8 cellular contexts compared by ENCODE assay signal in the genomic region with DNA sequence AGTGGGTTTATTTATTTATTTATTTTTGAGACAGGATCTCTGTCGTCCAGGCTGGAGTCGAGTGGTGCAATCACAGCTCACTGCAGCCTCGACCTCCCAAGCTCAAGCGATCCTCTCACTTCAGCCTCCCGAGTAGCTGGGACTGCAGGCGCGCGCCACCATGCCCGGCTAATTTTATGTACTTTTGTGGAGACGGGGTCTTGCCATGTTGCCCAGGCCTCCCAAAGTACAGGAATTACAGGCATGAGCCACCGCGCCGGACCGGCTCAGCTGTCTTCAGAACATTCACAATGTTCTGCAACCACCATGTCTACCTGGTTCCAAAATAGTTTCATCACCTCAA. TPM values are rescaled to one million over a fixed set of nuclear protein-coding genes. Genes with fewer than 3 reads are reported as not detected.
DNase-seq lines count a peak whose midpoint lies in the region; ATAC-seq, FAIRE-seq and TF ChIP-seq lines count a peak whose summit lies in the region.

No MANE protein-coding gene starts in this region.

- peaks cover 49% of the 10 kb centered on the region for H3K4me1 Mint-ChIP-seq in activated T-cell treated with anti-CD3 and anti-CD28 coated beads, Interleukin-2, amount 50 U/mL, for 72 hours (ENCODE audit: low read depth)

- H3K9ac ChIP-seq in SK-N-SH (peak overlapping the region; percentile 97; the same call in 1 of the 2 replicates), keratinocyte (ENCODE audit: control insufficient read depth, extremely low read depth, insufficient read depth, low read length) (no peak overlapping the region)

- H3K79me2 ChIP-seq in SK-N-SH (ENCODE audit: insufficient read depth) (peaks cover 74% of the 10 kb centered on the region), keratinocyte (ENCODE audit: control insufficient read depth, insufficient read depth, low read length) (peaks cover 65% of the 10 kb centered on the region)

- H3K36me3 ChIP-seq in SK-N-SH (replicated peaks in 1 of 2; ENCODE audit: control insufficient read depth in 1 of 2, insufficient read depth in 2 of 2, low read length in 1 of 2) (peaks cover 11 to 18% of the 10 kb centered on the region in 2 experiments), keratinocyte (ENCODE audit: control insufficient read depth in 2 of 2, extremely low read depth in 1 of 2, insufficient read depth in 2 of 2, low read length in 2 of 2) (peaks cover 6 to 8% of the 10 kb centered on the region in 2 experiments), stomach (peaks cover 6 to 32% (median 28%) of the 10 kb centered on the region in 4 donors)

- H3K4me3 Mint-ChIP-seq in activated T-cell treated with anti-CD3 and anti-CD28 coated beads, Interleukin-2, amount 50 U/mL, for 72 hours: peak overlapping the region; percentile 58 to 100

- no peaks in the 10 kb centered on the region for H3K27me3 Mint-ChIP-seq in activated T-cell treated with anti-CD3 and anti-CD28 coated beads, Interleukin-2, amount 50 U/mL, for 72 hours (ENCODE audit: low read depth)

- no peaks in the 10 kb centered on the region for H3K9me3 ChIP-seq in SK-N-SH
- H3K9me3 ChIP-seq in keratinocyte (ENCODE audit: control insufficient read depth, low read depth, low read length): no peaks in the 10 kb centered on the region
- H3K9me3 ChIP-seq in stomach: no peaks in the 10 kb centered on the region

- no peak for FAIRE-seq in keratinocyte (lab: Jason Lieb, UNC)

- peaks cover 22% of the 10 kb centered on the region for H3F3A ChIP-seq in SK-N-SH (replicated peaks; ENCODE audit: insufficient read depth)

- peak overlapping the region; percentile 84 to 86; a peak in 3 of 4 replicates for H3K4me3 ChIP-seq in SK-N-SH (ENCODE audit: low read depth in 2 of 2, low read length in 1 of 2)
- H3K4me3 ChIP-seq in keratinocyte (ENCODE audit: control insufficient read depth in 2 of 3, extremely low read depth in 1 of 3, insufficient read depth in 2 of 3, low read depth in 1 of 3, low read length in 3 of 3): no peak overlapping the region
- H3K4me3 ChIP-seq in stomach: peak overlapping the region; percentile 85 to 97 (median 95)

- no peak for TF ChIP-seq RAD21 in SK-N-SH (IDR thresholded peaks at IDR 0.05; ENCODE audit: low read length)

- DNase-seq in SK-N-SH (no peak), keratinocyte (ENCODE audit: low read depth, low spot score) (no peak), stomach (no peak), dedifferentiated amniotic fluid mesenchymal stem cell (ENCODE audit: extremely low spot score) (no peak), T-helper 1 cell (no peak)
- DNase-seq in activated T-cell treated with anti-CD3 and anti-CD28 coated beads, Interleukin-2, amount 50 U/mL, for 72 hours: no peak
- DNase-seq in activated CD4-positive, CD25-positive, alpha-beta regulatory T cell treated with anti-CD3 and anti-CD28 coated beads, Interleukin-2, amount 50 U/mL, for 72 hours: no peak

- dilution Hi-C loops in keratinocyte (cut with MboI; ENCODE audit: extremely low pct_ligation_motif_present, low sequenced_read_pairs): no loop called here

- peaks cover 1 to 12% of the 10 kb centered on the region in 2 donors for H3K36me3 Mint-ChIP-seq in activated T-cell treated with anti-CD3 and anti-CD28 coated beads, Interleukin-2, amount 50 U/mL, for 72 hours (ENCODE audit: insufficient read depth in 2 of 2)

- no peak for TF ChIP-seq POLR2A in stomach (IDR thresholded peaks at IDR 0.05)

- H3K27ac Mint-ChIP-seq in activated T-cell treated with anti-CD3 and anti-CD28 coated beads, Interleukin-2, amount 50 U/mL, for 72 hours: peak overlapping the region; percentile 38

- no peak for TF ChIP-seq CTCF in SK-N-SH (IDR thresholded peaks at IDR 0.05)
- TF ChIP-seq CTCF in keratinocyte (optimal IDR thresholded peaks at IDR 0.05 in 1 of 3, IDR thresholded peaks at IDR 0.05 in 1 of 3, conservative IDR thresholded peaks at IDR 0.05 in 1 of 3; ENCODE audit: extremely low read depth in 1 of 3, insufficient read depth in 2 of 3, low read length in 3 of 3): no peak
- no peak for TF ChIP-seq CTCF in stomach (IDR thresholded peaks at IDR 0.05)

- H3K4me2 ChIP-seq in SK-N-SH (no peak overlapping the region), keratinocyte (ENCODE audit: control insufficient read depth, extremely low read depth, insufficient read depth, low read depth, low read length) (peak overlapping the region; percentile 96)

- H3K9me2 ChIP-seq in SK-N-SH: no peaks in the 10 kb centered on the region

- H4K20me1 ChIP-seq in SK-N-SH (ENCODE audit: insufficient read depth) (no peaks in the 10 kb centered on the region), keratinocyte (ENCODE audit: control insufficient read depth, extremely low read depth, insufficient read depth, low read length) (no peaks in the 10 kb centered on the region)

- POLR2A ChIA-PET in SK-N-SH (lab: Yijun Ruan, JAX): no interaction called here

- no peak for ATAC-seq in SK-N-SH treated with all-trans-retinoic acid at 6 μM for 48 hours
- ATAC-seq in activated T-cell treated with anti-CD3 and anti-CD28 coated beads, Interleukin-2, amount 50 U/mL, for 72 hours (replicated peaks in 1 of 2): no peak

- TF ChIP-seq EP300 in SK-N-SH (IDR thresholded peaks at IDR 0.05; ENCODE audit: borderline replicate concordance in 1 of 2, low read depth in 1 of 2, low read length in 1 of 2) (no peak), stomach (IDR thresholded peaks at IDR 0.05) (no peak)

- CTCF ChIA-PET in SK-N-SH (lab: Yijun Ruan, JAX): interaction anchor here (0.9 kb wide), 1 partner anchor 16 kb away, joined by 3 read pairs; no protein-coding TSS in a partner anchor

- 53% methylated on average over 10 of the region's 14 CpGs for WGBS in SK-N-SH (ENCODE audit: low lambda C conversion rate)
- WGBS in stomach, 5 donors: 64 to 68% (median 66%) methylated on average over 14 of the region's 14 CpGs

- no peaks in the 10 kb centered on the region for H3K9me1 ChIP-seq in keratinocyte (ENCODE audit: control insufficient read depth, extremely low read depth, insufficient read depth, low read length)

- H3K27me3 ChIP-seq in SK-N-SH (ENCODE audit: insufficient read depth) (no peaks in the 10 kb centered on the region), keratinocyte (ENCODE audit: control insufficient read depth, extremely low read depth, insufficient read depth, low read length) (no peaks in the 10 kb centered on the region), stomach (no peaks in the 10 kb centered on the region)

- H3K9me3 Mint-ChIP-seq in activated T-cell treated with anti-CD3 and anti-CD28 coated beads, Interleukin-2, amount 50 U/mL, for 72 hours: no peaks in the 10 kb centered on the region

- H3K4me1 ChIP-seq in SK-N-SH (ENCODE audit: control insufficient read depth in 1 of 2, insufficient read depth in 2 of 2, low read depth in 1 of 2, low read length in 1 of 2): peaks cover 10 to 13% of the 10 kb centered on the region in 2 experiments
- peaks cover 18% of the 10 kb centered on the region for H3K4me1 ChIP-seq in keratinocyte (ENCODE audit: control insufficient read depth, extremely low read depth, insufficient read depth, low read length)
- H3K4me1 ChIP-seq in stomach: peaks cover 26 to 67% (median 52%) of the 10 kb centered on the region in 4 donors

- H2AFZ ChIP-seq in SK-N-SH (ENCODE audit: low read depth): peak overlapping the region; percentile 83; the same call in 1 of the 2 replicates
- peak overlapping the region; percentile 39 for H2AFZ ChIP-seq in keratinocyte (ENCODE audit: control insufficient read depth, low read length)

- intact Hi-C loops in stomach (cut with DNase I; ENCODE audit: low total_unique reads): no loop called here

- H3K27ac ChIP-seq in SK-N-SH (ENCODE audit: low read depth in 2 of 2, low read length in 1 of 2): no peak overlapping the region
- H3K27ac ChIP-seq in keratinocyte (ENCODE audit: control insufficient read depth, insufficient read depth, low read length): no peak overlapping the region
- H3K27ac ChIP-seq in stomach: peak overlapping the region in 4 of 5 donors; percentile 79 to 95 (median 86)

RNA-seq across cellular contexts. Expression of gene DNAJC8, which starts 0.4 kb away (rescaled TPM):
- polyA plus RNA-seq in SK-N-SH (2012; rRNA removed): 50.9 and 60.2 TPM in 2 replicates
- polyA plus RNA-seq in SK-N-SH (2012; cell fraction: cytosol; rRNA removed): 70.4 and 90.3 TPM in 2 replicates
- 34.1 and 39.8 TPM in 2 replicates for polyA plus RNA-seq in SK-N-SH (2012; cell fraction: nucleus; rRNA removed)
- 10 to 100 TPM; 61.9 to 63.7 TPM for total RNA-seq in activated T-cell treated with anti-CD3 and anti-CD28 coated beads, Interleukin-2, amount 50 U/mL, for 72 hours
- polyA plus RNA-seq in keratinocyte: 75.8 to 104 TPM (median 79.5 TPM) in 3 replicates
- 88.6 TPM for polyA plus RNA-seq in keratinocyte (2011; ENCODE audit: low read depth)
- polyA plus RNA-seq in keratinocyte (2011; cell fraction: cytosol; rRNA removed): 75.5 and 102 TPM in 2 replicates
- 56.8 and 74.4 TPM in 2 replicates for polyA plus RNA-seq in keratinocyte (2011; cell fraction: nucleus; rRNA removed)
- polyA plus RNA-seq in keratinocyte (2012; ENCODE audit: low replicate concordance): 79.0 and 82.0 TPM in 2 replicates
- polyA minus RNA-seq in keratinocyte: 22.5 to 32.4 TPM (median 30.8 TPM) in 3 replicates
- polyA minus RNA-seq in keratinocyte (2011; cell fraction: cytosol; rRNA and poly(A)+ RNA removed): 24.2 TPM
- 9.3 and 13.9 TPM in 2 replicates for polyA minus RNA-seq in keratinocyte (2011; cell fraction: nucleus; rRNA and poly(A)+ RNA removed)
- 100 to 1,000 TPM in 1 of 5 donors, 10 to 100 TPM in 4; 38.4 to 111 (median 79.7) TPM for total RNA-seq in stomach
- 10 to 100 TPM; 59.5 to 75.6 (median 73.2) TPM for polyA plus RNA-seq in stomach

RNA-seq across cellular contexts. Expression of gene ATP5IF1, which starts 2.7 kb away (rescaled TPM):
- polyA plus RNA-seq in SK-N-SH (2012; rRNA removed) (303 and 594 TPM in 2 replicates), keratinocyte (296 to 365 TPM (median 332 TPM) in 3 replicates), stomach (100 to 1,000 TPM; 520 to 559 (median 540) TPM)
- polyA plus RNA-seq in SK-N-SH (2012; cell fraction: cytosol; rRNA removed): 453 and 709 TPM in 2 replicates
- 130 and 156 TPM in 2 replicates for polyA plus RNA-seq in SK-N-SH (2012; cell fraction: nucleus; rRNA removed)
- total RNA-seq in activated T-cell treated with anti-CD3 and anti-CD28 coated beads, Interleukin-2, amount 50 U/mL, for 72 hours: 100 to 1,000 TPM; 147 to 163 TPM
- 851 TPM for polyA plus RNA-seq in keratinocyte (2011; ENCODE audit: low read depth)
- 275 and 419 TPM in 2 replicates for polyA plus RNA-seq in keratinocyte (2011; cell fraction: cytosol; rRNA removed)
- 171 and 284 TPM in 2 replicates for polyA plus RNA-seq in keratinocyte (2011; cell fraction: nucleus; rRNA removed)
- 362 and 470 TPM in 2 replicates for polyA plus RNA-seq in keratinocyte (2012; ENCODE audit: low replicate concordance)
- polyA minus RNA-seq in keratinocyte: 19.2 to 28.8 TPM (median 28.1 TPM) in 3 replicates
- polyA minus RNA-seq in keratinocyte (2011; cell fraction: cytosol; rRNA and poly(A)+ RNA removed): 199 TPM
- 28.0 and 38.2 TPM in 2 replicates for polyA minus RNA-seq in keratinocyte (2011; cell fraction: nucleus; rRNA and poly(A)+ RNA removed)
- 100 to 1,000 TPM; 146 to 548 (median 341) TPM for total RNA-seq in stomach

RNA-seq across cellular contexts. Expression of gene SESN2, which starts 26.1 kb away (rescaled TPM):
- polyA plus RNA-seq in SK-N-SH (2012; rRNA removed): 14.1 and 15.4 TPM in 2 replicates
- polyA plus RNA-seq in SK-N-SH (2012; cell fraction: cytosol; rRNA removed): 6.3 and 9.8 TPM in 2 replicates
- 23.2 and 27.2 TPM in 2 replicates for polyA plus RNA-seq in SK-N-SH (2012; cell fraction: nucleus; rRNA removed)
- 100 to 1,000 TPM in 1 of 2 donors, 10 to 100 TPM in 1; 85.3 to 101 TPM for total RNA-seq in activated T-cell treated with anti-CD3 and anti-CD28 coated beads, Interleukin-2, amount 50 U/mL, for 72 hours
- polyA plus RNA-seq in keratinocyte: 12.7 to 20.9 TPM (median 13.5 TPM) in 3 replicates
- polyA plus RNA-seq in keratinocyte (2011; ENCODE audit: low read depth): 10.5 TPM
- 11.3 and 13.1 TPM in 2 replicates for polyA plus RNA-seq in keratinocyte (2011; cell fraction: cytosol; rRNA removed)
- 30.6 and 34.6 TPM in 2 replicates for polyA plus RNA-seq in keratinocyte (2011; cell fraction: nucleus; rRNA removed)
- 12.4 and 37.8 TPM in 2 replicates for polyA plus RNA-seq in keratinocyte (2012; ENCODE audit: low replicate concordance)
- polyA minus RNA-seq in keratinocyte: 18.8 to 32.4 TPM (median 29.7 TPM) in 3 replicates
- 28.4 TPM for polyA minus RNA-seq in keratinocyte (2011; cell fraction: cytosol; rRNA and poly(A)+ RNA removed)
- 25.9 and 31.0 TPM in 2 replicates for polyA minus RNA-seq in keratinocyte (2011; cell fraction: nucleus; rRNA and poly(A)+ RNA removed)
- 10 to 100 TPM in 1 of 5 donors, 1 to 10 TPM in 4; 2.3 to 20.3 (median 3.3) TPM for total RNA-seq in stomach
- polyA plus RNA-seq in stomach: 10 to 100 TPM in 1 of 3 donors, 1 to 10 TPM in 2; 6.7 to 11.5 (median 7.9) TPM

RNA-seq across cellular contexts. Expression of gene PTAFR, which starts 56.7 kb away (rescaled TPM):
- polyA plus RNA-seq in SK-N-SH (2012; rRNA removed): 0.05 and 0.06 TPM in 2 replicates
- 0.03 and 0.04 TPM in 2 replicates for polyA plus RNA-seq in SK-N-SH (2012; cell fraction: cytosol; rRNA removed)
- polyA plus RNA-seq in SK-N-SH (2012; cell fraction: nucleus; rRNA removed): 0.06 and 0.08 TPM in 2 replicates
- under 1 TPM; 0.12 to 0.46 TPM for total RNA-seq in activated T-cell treated with anti-CD3 and anti-CD28 coated beads, Interleukin-2, amount 50 U/mL, for 72 hours
- polyA plus RNA-seq in keratinocyte: 18.6 to 30.7 TPM (median 19.6 TPM) in 3 replicates
- 0.91 TPM for polyA plus RNA-seq in keratinocyte (2011; ENCODE audit: low read depth)
- polyA plus RNA-seq in keratinocyte (2011; cell fraction: cytosol; rRNA removed): 17.9 and 19.4 TPM in 2 replicates
- 26.4 and 29.8 TPM in 2 replicates for polyA plus RNA-seq in keratinocyte (2011; cell fraction: nucleus; rRNA removed)
- polyA plus RNA-seq in keratinocyte (2012; ENCODE audit: low replicate concordance): 3.6 and 12.0 TPM in 2 replicates
- 24.8 to 42.8 TPM (median 38.3 TPM) in 3 replicates for polyA minus RNA-seq in keratinocyte
- polyA minus RNA-seq in keratinocyte (2011; cell fraction: cytosol; rRNA and poly(A)+ RNA removed): 13.0 TPM
- 19.6 and 25.4 TPM in 2 replicates for polyA minus RNA-seq in keratinocyte (2011; cell fraction: nucleus; rRNA and poly(A)+ RNA removed)
- total RNA-seq in stomach: 1 to 10 TPM in 3 of 5 donors, under 1 TPM in 1, not detected in 1; 0.45 to 3.5 (median 2.5) TPM
- polyA plus RNA-seq in stomach: 1 to 10 TPM; 1.2 to 1.9 (median 1.7) TPM

Comparison
In these comparisons a context has a peak if more than half of its experiments do, and no peak if none do; other contexts are left out.
1. H3K27ac ChIP-seq: peak in stomach (4 of 5); none in SK-N-SH (0 of 2) and keratinocyte (single experiment).
2. H3K4me3 ChIP-seq: peak in SK-N-SH (2 of 2) and stomach (4 of 4); none in keratinocyte (0 of 3).